Comparison of ENCODE assay signal across 1 cellular context in genomic region chr20:33444797-33445560, GRCh38.
A peak's percentile ranks its signal among the peaks of the same experiment; 100 is the strongest.
TF ChIP-seq lines count a peak whose summit lies in the region.

No MANE protein-coding gene starts in this region.

TF ChIP-seq in HepG2, 621 proteins besides CTCF, POLR2A, EP300 and RAD21 (continued from another document and continues in another):
- TF ChIP-seq ATAD3A (CRISPR knock-in tag; IDR thresholded peaks at IDR 0.05): no peak
- no peak for TF ChIP-seq SP140L (CRISPR knock-in tag; IDR thresholded peaks at IDR 0.05; ENCODE audit: borderline replicate concordance)
- TF ChIP-seq, protein P1, sequence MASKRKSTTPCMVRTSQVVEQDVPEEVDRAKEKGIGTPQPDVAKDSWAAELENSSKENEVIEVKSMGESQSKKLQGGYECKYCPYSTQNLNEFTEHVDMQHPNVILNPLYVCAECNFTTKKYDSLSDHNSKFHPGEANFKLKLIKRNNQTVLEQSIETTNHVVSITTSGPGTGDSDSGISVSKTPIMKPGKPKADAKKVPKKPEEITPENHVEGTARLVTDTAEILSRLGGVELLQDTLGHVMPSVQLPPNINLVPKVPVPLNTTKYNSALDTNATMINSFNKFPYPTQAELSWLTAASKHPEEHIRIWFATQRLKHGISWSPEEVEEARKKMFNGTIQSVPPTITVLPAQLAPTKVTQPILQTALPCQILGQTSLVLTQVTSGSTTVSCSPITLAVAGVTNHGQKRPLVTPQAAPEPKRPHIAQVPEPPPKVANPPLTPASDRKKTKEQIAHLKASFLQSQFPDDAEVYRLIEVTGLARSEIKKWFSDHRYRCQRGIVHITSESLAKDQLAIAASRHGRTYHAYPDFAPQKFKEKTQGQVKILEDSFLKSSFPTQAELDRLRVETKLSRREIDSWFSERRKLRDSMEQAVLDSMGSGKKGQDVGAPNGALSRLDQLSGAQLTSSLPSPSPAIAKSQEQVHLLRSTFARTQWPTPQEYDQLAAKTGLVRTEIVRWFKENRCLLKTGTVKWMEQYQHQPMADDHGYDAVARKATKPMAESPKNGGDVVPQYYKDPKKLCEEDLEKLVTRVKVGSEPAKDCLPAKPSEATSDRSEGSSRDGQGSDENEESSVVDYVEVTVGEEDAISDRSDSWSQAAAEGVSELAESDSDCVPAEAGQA (IDR thresholded peaks at IDR 0.05; ENCODE audit: low read depth): no peak
- TF ChIP-seq, protein P1 (CRISPR knock-in tag; IDR thresholded peaks at IDR 0.05; ENCODE audit: borderline replicate concordance): no peak
- TF ChIP-seq SRSF9 (IDR thresholded peaks at IDR 0.05; ENCODE audit: borderline replicate concordance, insufficient read depth, low read depth, low read length, poor library complexity, severe bottlenecking): no peak
- no peak for TF ChIP-seq PAX8 (CRISPR knock-in tag; IDR thresholded peaks at IDR 0.05; ENCODE audit: borderline replicate concordance)
- no peak for TF ChIP-seq ZNF775 (CRISPR knock-in tag; IDR thresholded peaks at IDR 0.05; ENCODE audit: borderline replicate concordance)
- peak; percentile 37 for TF ChIP-seq SMC3 (IDR thresholded peaks at IDR 0.05; ENCODE audit: low read length)
- no peak for TF ChIP-seq ZC3H13 (CRISPR knock-in tag; IDR thresholded peaks at IDR 0.05)
- 0 out of 2 replicates have a peak, but pooled peaks have one; percentile 9 for TF ChIP-seq RXRB (CRISPR knock-in tag; IDR thresholded peaks at IDR 0.05; ENCODE audit: borderline replicate concordance)
- no peak for TF ChIP-seq TFE3 (CRISPR knock-in tag; IDR thresholded peaks at IDR 0.05)
- TF ChIP-seq ZNF121 (CRISPR knock-in tag; IDR thresholded peaks at IDR 0.05): no peak
- TF ChIP-seq HOXA3 (CRISPR knock-in tag; IDR thresholded peaks at IDR 0.05): 0 out of 2 replicates have a peak, but pooled peaks have one; percentile 18
- no peak for TF ChIP-seq GABPA (IDR thresholded peaks at IDR 0.05; ENCODE audit: low read depth, low read length)
- TF ChIP-seq GABPA (CRISPR knock-in tag; IDR thresholded peaks at IDR 0.05; ENCODE audit: low read depth): no peak
- TF ChIP-seq ZHX1 (CRISPR knock-in tag; IDR thresholded peaks at IDR 0.05; ENCODE audit: low read depth): no peak
- TF ChIP-seq IKZF5 (CRISPR knock-in tag; IDR thresholded peaks at IDR 0.05): peak; percentile 56; the same call in 1 of the 2 replicates
- no peak for TF ChIP-seq NFE2L2 (IDR thresholded peaks at IDR 0.05; ENCODE audit: low read length)
- TF ChIP-seq THAP11 (CRISPR knock-in tag; IDR thresholded peaks at IDR 0.05): peak; percentile 16; the same call in 1 of the 2 replicates
- no peak for TF ChIP-seq SMYD3 (CRISPR knock-in tag; IDR thresholded peaks at IDR 0.05)
- TF ChIP-seq EHMT2 (IDR thresholded peaks at IDR 0.05; ENCODE audit: borderline replicate concordance, low read depth, low read length): no peak
- TF ChIP-seq POGZ (CRISPR knock-in tag; IDR thresholded peaks at IDR 0.05): no peak
- TF ChIP-seq BCL6 (CRISPR knock-in tag; IDR thresholded peaks at IDR 0.05): no peak
- no peak for TF ChIP-seq ZBTB21 (CRISPR knock-in tag; IDR thresholded peaks at IDR 0.05)
- no peak for TF ChIP-seq LCORL (IDR thresholded peaks at IDR 0.05)
- peak; percentile 72 for TF ChIP-seq LCORL (CRISPR knock-in tag; IDR thresholded peaks at IDR 0.05)
- 0 out of 2 replicates have a peak, but pooled peaks have one; percentile 56 for TF ChIP-seq ZFP36L1 (CRISPR knock-in tag; IDR thresholded peaks at IDR 0.05)
- peak; percentile 40; the same call in 1 of the 2 replicates for TF ChIP-seq ARID4A (CRISPR knock-in tag; IDR thresholded peaks at IDR 0.05; ENCODE audit: borderline replicate concordance)
- peak; percentile 13; the same call in 1 of the 2 replicates for TF ChIP-seq ZNF292 (CRISPR knock-in tag; IDR thresholded peaks at IDR 0.05; ENCODE audit: borderline replicate concordance, low read depth)
- TF ChIP-seq CENPBD1 (CRISPR knock-in tag; IDR thresholded peaks at IDR 0.05; ENCODE audit: borderline replicate concordance, low read depth): no peak
- TF ChIP-seq KLF15 (CRISPR knock-in tag; IDR thresholded peaks at IDR 0.05; ENCODE audit: borderline replicate concordance): no peak
- peak; percentile 41 for TF ChIP-seq FOSL2 (CRISPR knock-in tag; IDR thresholded peaks at IDR 0.05)
- no peak for TF ChIP-seq HNRNPL (IDR thresholded peaks at IDR 0.05; ENCODE audit: low read depth, low read length)
- no peak for TF ChIP-seq HIVEP1 (CRISPR knock-in tag; IDR thresholded peaks at IDR 0.05)
- peak; percentile 58; the same call in 1 of the 2 replicates for TF ChIP-seq PITX1 (CRISPR knock-in tag; IDR thresholded peaks at IDR 0.05)
- no peak; the same call in 1 of the 2 replicates for TF ChIP-seq MTF2 (CRISPR knock-in tag; IDR thresholded peaks at IDR 0.05; ENCODE audit: borderline replicate concordance)
- TF ChIP-seq ZMYM3 (CRISPR knock-in tag; IDR thresholded peaks at IDR 0.05): peak; percentile 67; the same call in 1 of the 2 replicates
- no peak for TF ChIP-seq AGO1 (IDR thresholded peaks at IDR 0.05; ENCODE audit: low read depth, low read length, poor library complexity, severe bottlenecking)
- TF ChIP-seq ZNF234 (CRISPR knock-in tag; conservative IDR thresholded peaks at IDR 0.05): no peak
- TF ChIP-seq ATF4 (CRISPR knock-in tag; IDR thresholded peaks at IDR 0.05): peak in 1 of 2 experiments; percentile 39; a peak in 1 of 4 replicates
- no peak for TF ChIP-seq HOXA7 (CRISPR knock-in tag; IDR thresholded peaks at IDR 0.05)
- peak; percentile 73 for TF ChIP-seq SAP130 (CRISPR knock-in tag; IDR thresholded peaks at IDR 0.05; ENCODE audit: low read depth)
- no peak for TF ChIP-seq CCDC6 (CRISPR knock-in tag; IDR thresholded peaks at IDR 0.05)
- no peak for TF ChIP-seq HES4 (CRISPR knock-in tag; IDR thresholded peaks at IDR 0.05; ENCODE audit: borderline replicate concordance)
- no peak for TF ChIP-seq ZNF713 (CRISPR knock-in tag; IDR thresholded peaks at IDR 0.05)
- TF ChIP-seq, protein P2, sequence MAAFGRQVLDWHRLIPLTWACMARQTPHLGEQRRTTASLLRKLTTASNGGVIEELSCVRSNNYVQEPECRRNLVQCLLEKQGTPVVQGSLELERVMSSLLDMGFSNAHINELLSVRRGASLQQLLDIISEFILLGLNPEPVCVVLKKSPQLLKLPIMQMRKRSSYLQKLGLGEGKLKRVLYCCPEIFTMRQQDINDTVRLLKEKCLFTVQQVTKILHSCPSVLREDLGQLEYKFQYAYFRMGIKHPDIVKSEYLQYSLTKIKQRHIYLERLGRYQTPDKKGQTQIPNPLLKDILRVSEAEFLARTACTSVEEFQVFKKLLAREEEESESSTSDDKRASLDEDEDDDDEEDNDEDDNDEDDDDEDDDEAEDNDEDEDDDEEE (CRISPR knock-in tag; IDR thresholded peaks at IDR 0.05): no peak
- TF ChIP-seq, protein P3, sequence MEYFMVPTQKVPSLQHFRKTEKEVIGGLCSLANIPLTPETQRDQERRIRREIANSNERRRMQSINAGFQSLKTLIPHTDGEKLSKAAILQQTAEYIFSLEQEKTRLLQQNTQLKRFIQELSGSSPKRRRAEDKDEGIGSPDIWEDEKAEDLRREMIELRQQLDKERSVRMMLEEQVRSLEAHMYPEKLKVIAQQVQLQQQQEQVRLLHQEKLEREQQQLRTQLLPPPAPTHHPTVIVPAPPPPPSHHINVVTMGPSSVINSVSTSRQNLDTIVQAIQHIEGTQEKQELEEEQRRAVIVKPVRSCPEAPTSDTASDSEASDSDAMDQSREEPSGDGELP (IDR thresholded peaks at IDR 0.05; ENCODE audit: borderline replicate concordance, low read depth): peak; percentile 82
- no peak for TF ChIP-seq ZNF75D (CRISPR knock-in tag; IDR thresholded peaks at IDR 0.05; ENCODE audit: borderline replicate concordance)
